Comparison of ENCODE assay signal across 11 cellular contexts in the genomic region with DNA sequence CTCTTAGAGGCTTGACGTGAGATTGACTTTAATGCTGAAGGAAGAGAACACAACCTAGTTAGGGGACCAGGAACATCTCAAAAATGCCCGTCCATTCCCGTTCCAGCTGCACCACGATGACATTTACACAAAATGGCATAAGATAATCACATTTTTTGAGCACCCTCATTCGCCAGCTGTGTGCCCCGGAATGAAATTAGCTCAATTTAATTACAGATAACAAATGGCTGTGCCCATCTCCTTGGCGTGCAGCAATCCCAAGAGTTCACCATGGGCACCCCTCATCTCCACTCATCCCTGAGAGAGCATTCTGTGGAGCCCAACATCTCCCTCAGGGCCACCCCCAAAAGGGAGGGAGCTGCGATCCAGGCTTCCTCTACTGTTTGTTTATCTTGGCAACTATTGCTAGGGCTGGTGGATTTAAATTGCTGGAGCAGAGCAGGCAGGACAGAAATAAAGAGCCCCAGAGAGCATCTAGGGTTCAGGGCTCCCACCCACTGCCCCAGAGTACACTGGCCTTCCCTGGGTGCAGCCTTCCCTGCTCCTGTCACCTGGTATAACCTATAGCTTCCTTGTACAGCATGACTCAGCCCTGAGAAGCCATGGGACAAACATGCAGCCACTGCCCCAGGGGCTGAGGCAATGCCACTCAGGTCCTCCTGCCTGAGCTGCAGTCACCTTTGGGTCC.
DNase-seq lines count a peak whose midpoint lies in the region; ATAC-seq, FAIRE-seq and TF ChIP-seq lines count a peak whose summit lies in the region.
"Had no signal": no experiment of that assay in that cellular context is flagged by ENCODE, and none has a peak within 500 bp of the region (broad histone marks: within the 10 kb centered on the region; RNA-seq: fewer than 3 reads in every experiment).

No MANE protein-coding gene starts in this region.

- H2AFZ ChIP-seq in mammary epithelial cell (ENCODE audit: low read depth, low read length) = no peak overlapping the region

- H3K27ac ChIP-seq in mammary epithelial cell (ENCODE audit: insufficient read depth, low read depth, low read length) (no peak overlapping the region), uterus (peak overlapping the region; percentile 22 to 43)

- intact Hi-C loops in mammary epithelial cell (cut with micrococcal nuclease) = no loop called here
- intact Hi-C loops in uterus (cut with DNase I; ENCODE audit: low total_unique reads) = no loop called here

- TF ChIP-seq POLR2A in uterus (IDR thresholded peaks at IDR 0.05) (no peak), GM12891 (IDR thresholded peaks at IDR 0.05; ENCODE audit: low read depth, low read length) (no peak)

- FAIRE-seq in bronchial epithelial cell (lab: Jason Lieb, UNC) = no peak
- no peak for FAIRE-seq in GM12891 (lab: Jason Lieb, UNC)
- FAIRE-seq: keratinocyte had no signal

- no peaks in the 10 kb centered on the region for H3K79me2 ChIP-seq in mammary epithelial cell (ENCODE audit: insufficient read depth, low read length)

- in situ Hi-C loops in T47D (cut with HindIII; ENCODE audit: low pct_unique_long_range_greater_than_20kb, low sequenced_read_pairs) = no loop called here
- in situ Hi-C loops in mammary epithelial cell (cut with MboI; ENCODE audit: low sequenced_read_pairs in 2 of 2) = no loop called here

- DNase-seq in T47D (ENCODE audit: low read depth in 1 of 2, low spot score in 1 of 2) (peak; percentile 56 to 71), mammary epithelial cell (no peak), bronchial epithelial cell (ENCODE audit: low read depth) (peak; percentile 32), left lobe of liver (ENCODE audit: low spot score) (no peak), uterus (no peak), GM12891 (ENCODE audit: insufficient read length, low spot score) (no peak)
- DNase-seq in stimulated activated CD4-positive, alpha-beta T cell treated with anti-CD3 and anti-CD28 coated beads, Interleukin-2, amount 100 ng/mL, for 24 hours = no peak
- DNase-seq: activated CD4-positive, CD25-positive, alpha-beta regulatory T cell; NCI-H2171 had no signal

- CTCF ChIA-PET in mammary epithelial cell (lab: Charles Lee; ENCODE audit: low non-redundant PET) = no interaction called here

- ATAC-seq in left lobe of liver (peak; percentile 43), GM18858 (IDR thresholded peaks at IDR 0.05; ENCODE audit: unreplicated experiment) (no peak)

- dilution Hi-C loops in mammary epithelial cell (cut with HindIII; ENCODE audit: low sequenced_read_pairs) = no loop called here

- H3K9ac ChIP-seq in mammary epithelial cell (ENCODE audit: insufficient read depth, low read length) = no peak overlapping the region

- no peaks in the 10 kb centered on the region for H4K20me1 ChIP-seq in mammary epithelial cell (ENCODE audit: insufficient read depth, low read length)

- no peaks in the 10 kb centered on the region for H3K36me3 ChIP-seq in mammary epithelial cell (ENCODE audit: insufficient read depth, low read length)
- H3K36me3 ChIP-seq in bronchial epithelial cell (ENCODE audit: control insufficient read depth, insufficient read depth, low read length) = no peaks in the 10 kb centered on the region
- no peaks in the 10 kb centered on the region for H3K36me3 ChIP-seq in uterus

- no peak for TF ChIP-seq CTCF in mammary epithelial cell (conservative IDR thresholded peaks at IDR 0.05 in 1 of 2, IDR thresholded peaks at IDR 0.05 in 1 of 2; ENCODE audit: extremely low read depth in 1 of 2, insufficient read depth in 1 of 2, low read depth in 1 of 2, low read length in 2 of 2)
- TF ChIP-seq CTCF in bronchial epithelial cell (IDR thresholded peaks at IDR 0.05; ENCODE audit: insufficient read depth, low read length, severe bottlenecking) = no peak
- no peak for TF ChIP-seq CTCF in uterus (IDR thresholded peaks at IDR 0.05)

- no TSS peak for BruUV-seq in mammary epithelial cell (replicated peaks; lab: Mats Ljungman, UMichigan)

- H3K4me3 ChIP-seq in mammary epithelial cell (replicated peaks in 1 of 3; ENCODE audit: insufficient read depth in 1 of 3, low read depth in 2 of 3, low read length in 3 of 3) (no peak overlapping the region), bronchial epithelial cell (ENCODE audit: low read depth, low read length) (no peak overlapping the region), uterus (no peak overlapping the region)

- H3K27me3 ChIP-seq in mammary epithelial cell (ENCODE audit: insufficient read depth, low read length) (no peaks in the 10 kb centered on the region), bronchial epithelial cell (ENCODE audit: control insufficient read depth, insufficient read depth, low read length) (no peaks in the 10 kb centered on the region), uterus (no peaks in the 10 kb centered on the region)

- no peaks in the 10 kb centered on the region for H3K4me1 ChIP-seq in mammary epithelial cell (ENCODE audit: insufficient read depth, low read length)
- H3K4me1 ChIP-seq in uterus = peaks cover 11 to 14% of the 10 kb centered on the region in 2 donors

- 51% methylated on average over 8 of the region's 8 CpGs for WGBS in mammary epithelial cell (ENCODE audit: low coverage, missing lambda C conversion rate)

- H3K9me3 ChIP-seq in mammary epithelial cell (replicated peaks; ENCODE audit: insufficient read depth, low read length) (no peaks in the 10 kb centered on the region), uterus (no peaks in the 10 kb centered on the region)

- H3K4me2 ChIP-seq in mammary epithelial cell (ENCODE audit: insufficient read depth, low read depth, low read length) = no peak overlapping the region

TF ChIP-seq in GM12891, 5 proteins besides CTCF, POLR2A, EP300 and RAD21:
- TF ChIP-seq POLR2AphosphoS5 (IDR thresholded peaks at IDR 0.05; ENCODE audit: low read depth, low read length) = no peak
- TF ChIP-seq SPI1 (IDR thresholded peaks at IDR 0.05; ENCODE audit: low read depth, low read length) = no peak
- no peak for TF ChIP-seq PAX5 (IDR thresholded peaks at IDR 0.05; ENCODE audit: insufficient read depth, low read length, severe bottlenecking)

Comparison
In these comparisons a context has a peak if more than half of its experiments do, and no peak if none do; other contexts are left out.
1. DNase-seq: peak in T47D (2 of 2) and bronchial epithelial cell (single experiment); none in mammary epithelial cell (single experiment), left lobe of liver (single experiment), uterus (0 of 2), stimulated activated CD4-positive, alpha-beta T cell treated with anti-CD3 and anti-CD28 coated beads, Interleukin-2, amount 100 ng/mL, for 24 hours (0 of 2) and GM12891 (single experiment).